In genomic region chr7:73921623-73922528, GRCh38 we compare ENCODE assay signal across 1 cellular context.
TF ChIP-seq lines count a peak whose summit lies in the region.

No MANE protein-coding gene starts in this region.

TF ChIP-seq in H1, 55 proteins besides CTCF, POLR2A, EP300 and RAD21 (continued from another document):
- no peak for TF ChIP-seq E2F6 (IDR thresholded peaks at IDR 0.05)
- TF ChIP-seq EGR1 (IDR thresholded peaks at IDR 0.05; ENCODE audit: borderline replicate concordance, low read depth, low read length) = no peak
